9 cellular contexts compared by ENCODE assay signal in the genomic region with DNA sequence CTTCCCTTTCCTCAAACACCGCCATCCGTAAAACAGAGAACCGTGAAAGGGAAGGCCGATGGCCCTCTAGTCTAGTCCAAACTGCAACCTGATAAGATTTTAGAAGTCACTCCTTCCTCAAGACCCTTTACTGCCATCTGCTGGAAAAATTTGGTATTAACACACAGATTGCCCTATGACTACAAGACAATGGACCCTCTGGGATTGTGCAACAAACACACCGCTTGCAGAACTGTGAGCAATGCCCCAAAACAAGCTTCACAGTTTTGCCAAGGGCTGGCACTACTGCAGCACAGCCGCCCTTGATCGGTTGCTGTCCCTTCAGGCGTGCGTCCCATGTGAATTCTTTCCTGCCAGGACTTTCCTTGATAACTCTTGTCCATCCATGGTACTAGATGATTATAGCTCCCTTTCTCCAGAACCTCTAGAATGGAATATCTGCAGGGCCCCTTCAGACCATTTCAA. TPM values are rescaled to one million over a fixed set of nuclear protein-coding genes. Genes with fewer than 3 reads are reported as not detected.
DNase-seq lines count a peak whose midpoint lies in the region; ATAC-seq and TF ChIP-seq lines count a peak whose summit lies in the region.
"Had no signal": no experiment of that assay in that cellular context is flagged by ENCODE, and none has a peak within 500 bp of the region (broad histone marks: within the 10 kb centered on the region; RNA-seq: fewer than 3 reads in every experiment).

No MANE protein-coding gene starts in this region.

- no peaks in the 10 kb centered on the region for H3K9me3 Mint-ChIP-seq in H9
- H3K9me3 Mint-ChIP-seq in activated T-cell treated with anti-CD3 and anti-CD28 coated beads, Interleukin-2, amount 50 U/mL, for 72 hours: no peaks in the 10 kb centered on the region

- no peak overlapping the region for H2BK15ac ChIP-seq in H9 (ENCODE audit: low read depth, low read length)

- H3K27me3 Mint-ChIP-seq in H9 (ENCODE audit: low read depth): no peaks in the 10 kb centered on the region
- H3K27me3 Mint-ChIP-seq in activated T-cell treated with anti-CD3 and anti-CD28 coated beads, Interleukin-2, amount 50 U/mL, for 72 hours (ENCODE audit: low read depth): peaks cover 12% of the 10 kb centered on the region

- TF ChIP-seq EP300 in ovary (IDR thresholded peaks at IDR 0.05): no peak

- intact Hi-C loops in ovary (cut with DNase I): loop anchor here in 1 of 4 donors (10.0 kb wide), 1 partner anchor 1213 kb away; no protein-coding TSS in a partner anchor

- H2BK120ac ChIP-seq in H9 (ENCODE audit: low read depth, low read length, poor library complexity, severe bottlenecking): no peak overlapping the region

- H4K91ac ChIP-seq in H9 (ENCODE audit: insufficient read length, low read depth, low read length): no peak overlapping the region

- H3K23me2 ChIP-seq in H9 (ENCODE audit: insufficient read length, low read depth, low read length, poor library complexity, severe bottlenecking): no peaks in the 10 kb centered on the region

- H3K23ac ChIP-seq in H9 (ENCODE audit: insufficient read length, low read depth, low read length): no peak overlapping the region

- H2AFZ ChIP-seq in H9 (ENCODE audit: low read length): no peak overlapping the region

- no peak overlapping the region for H3K9ac ChIP-seq in H9 (ENCODE audit: extremely low read depth, insufficient read length, low read length)
- H3K9ac ChIP-seq: BLaER1 had no signal

- no peaks in the 10 kb centered on the region for H4K20me1 ChIP-seq in H9 (ENCODE audit: control insufficient read depth, insufficient read depth, insufficient read length)
- H4K20me1 ChIP-seq: BLaER1 had no signal

- no peaks in the 10 kb centered on the region for H3K27me3 ChIP-seq in H9 (ENCODE audit: insufficient read depth, low read length)
- no peaks in the 10 kb centered on the region for H3K27me3 ChIP-seq in ovary
- H3K27me3 ChIP-seq: BLaER1 had no signal

- TF ChIP-seq CTCF in H9 (conservative IDR thresholded peaks at IDR 0.05) (peak; percentile 82), ovary (IDR thresholded peaks at IDR 0.05) (peak; percentile 59 to 73 (median 60))

- H3K4ac ChIP-seq in H9 (ENCODE audit: low read depth, low read length): no peak overlapping the region

- H2BK20ac ChIP-seq in H9 (ENCODE audit: low read depth, low read length, poor library complexity, severe bottlenecking): no peak overlapping the region

- DNase-seq in DMS79 treated with DMSO at 0.1 percent for 48 hours (lab: John Stamatoyannopoulos, UW): peak; percentile 12
- DNase-seq in DMS79 (lab: John Stamatoyannopoulos, UW): no peak
- DNase-seq in H9: peak; percentile 74
- DNase-seq in Kasumi-1 (lab: John Stamatoyannopoulos, UW): peak; percentile 87 to 92
- peak; percentile 97 for DNase-seq in OCI-M1 (lab: John Stamatoyannopoulos, UW)
- DNase-seq in activated T-cell treated with anti-CD3 and anti-CD28 coated beads, Interleukin-2, amount 50 U/mL, for 72 hours: peak; percentile 58 to 72
- DNase-seq in germinal center (ENCODE audit: low spot score): peak; percentile 62
- DNase-seq in ovary: peak in 3 of 5 donors; percentile 26 to 66 (median 39)

- H2BK12ac ChIP-seq in H9 (ENCODE audit: insufficient read length, low read depth, low read length): no peak overlapping the region

- H3K79me2 ChIP-seq in H9 (ENCODE audit: insufficient read depth, low read length): no peaks in the 10 kb centered on the region

- no peaks in the 10 kb centered on the region for H3K79me1 ChIP-seq in H9 (ENCODE audit: insufficient read depth, low read depth, low read length, poor library complexity, severe bottlenecking)

- H3K9me3 ChIP-seq in H9 (ENCODE audit: control insufficient read depth, low read depth, low read length) (no peaks in the 10 kb centered on the region), ovary (no peaks in the 10 kb centered on the region)
- H3K9me3 ChIP-seq: BLaER1 had no signal

- H2AK5ac ChIP-seq in H9 (ENCODE audit: insufficient read length, low read length): no peak overlapping the region

- TF ChIP-seq POLR2A in ovary (IDR thresholded peaks at IDR 0.05): no peak

- no peak overlapping the region for H3K14ac ChIP-seq in H9 (ENCODE audit: insufficient read depth, low read length)

- H3K27ac ChIP-seq in H9 (ENCODE audit: insufficient read length, low read depth, low read length): no peak overlapping the region
- no peak overlapping the region for H3K27ac ChIP-seq in ovary
- H3K27ac ChIP-seq: BLaER1 had no signal

- no peaks in the 10 kb centered on the region; a peak in 1 of 7 replicates for H3K36me3 Mint-ChIP-seq in H9 (ENCODE audit: insufficient read depth in 1 of 3, low read depth in 3 of 3)
- no peaks in the 10 kb centered on the region for H3K36me3 Mint-ChIP-seq in activated T-cell treated with anti-CD3 and anti-CD28 coated beads, Interleukin-2, amount 50 U/mL, for 72 hours (ENCODE audit: insufficient read depth in 2 of 2)

- ATAC-seq in activated T-cell treated with anti-CD3 and anti-CD28 coated beads, Interleukin-2, amount 50 U/mL, for 72 hours (replicated peaks in 1 of 2): peak; percentile 70 to 78

- no peak overlapping the region for H3K4me3 Mint-ChIP-seq in H9
- H3K4me3 Mint-ChIP-seq in activated T-cell treated with anti-CD3 and anti-CD28 coated beads, Interleukin-2, amount 50 U/mL, for 72 hours: no peak overlapping the region

- no peaks in the 10 kb centered on the region for H3K36me3 ChIP-seq in ovary
- H3K36me3 ChIP-seq: BLaER1 had no signal

- H4K5ac ChIP-seq in H9 (ENCODE audit: insufficient read length, low read depth, low read length): no peak overlapping the region

- H3K4me1 Mint-ChIP-seq in H9: peaks cover 17 to 21% of the 10 kb centered on the region in 2 experiments
- H3K4me1 Mint-ChIP-seq in activated T-cell treated with anti-CD3 and anti-CD28 coated beads, Interleukin-2, amount 50 U/mL, for 72 hours (ENCODE audit: low read depth): no peaks in the 10 kb centered on the region

- H3K4me2 ChIP-seq in H9 (ENCODE audit: insufficient read depth, insufficient read length, low read length): no peak overlapping the region
- H3K4me2 ChIP-seq: BLaER1 had no signal

- peak overlapping the region in 1 of 3 experiments; percentile 10; a peak in 2 of 7 replicates for H3K27ac Mint-ChIP-seq in H9
- no peak overlapping the region for H3K27ac Mint-ChIP-seq in activated T-cell treated with anti-CD3 and anti-CD28 coated beads, Interleukin-2, amount 50 U/mL, for 72 hours

- no peak overlapping the region for H3K18ac ChIP-seq in H9 (ENCODE audit: insufficient read length, low read depth, low read length)

- no peak overlapping the region for H2BK5ac ChIP-seq in H9 (ENCODE audit: insufficient read length, low read length)

- H4K8ac ChIP-seq in H9 (replicated peaks; ENCODE audit: insufficient read length, low read depth, low read length): no peak overlapping the region

- H3K4me1 ChIP-seq in H9 (ENCODE audit: insufficient read depth, low read length) (peaks cover 6% of the 10 kb centered on the region; the same call in 1 of the 2 replicates), ovary (ENCODE audit: insufficient read depth) (no peaks in the 10 kb centered on the region)
- H3K4me1 ChIP-seq: BLaER1 had no signal

- no peak overlapping the region for H3K56ac ChIP-seq in H9 (ENCODE audit: insufficient read length, low read depth, low read length)

- H3K4me3 ChIP-seq in ovary: no peak overlapping the region
- H3K4me3 ChIP-seq: BLaER1 had no signal

- no CpG with 5 or more reads among the region's 9 CpGs for WGBS in H9 (ENCODE audit: extremely low coverage, insufficient read length, low lambda C conversion rate)
- WGBS in ovary, 3 donors: 31 to 38% (median 34%) methylated on average over 9 of the region's 9 CpGs

- no peak overlapping the region for H3T11ph ChIP-seq in H9 (ENCODE audit: low read length)

RNA-seq across cellular contexts. Expression of a gene that starts 23.1 kb away (rescaled TPM):
- total RNA-seq in H9 (2021): 29.9 and 33.4 TPM in 2 replicates
- total RNA-seq in activated T-cell treated with anti-CD3 and anti-CD28 coated beads, Interleukin-2, amount 50 U/mL, for 72 hours: 10 to 100 TPM; 22.4 to 23.1 TPM
- total RNA-seq in ovary: 10 to 100 TPM in 5 of 7 donors, 1 to 10 TPM in 2; 3.3 to 24.6 (median 21.5) TPM
- 10 to 100 TPM; 16.6 to 56.0 TPM for polyA plus RNA-seq in ovary
